Comparison of ENCODE assay signal across 17 cellular contexts in the genomic region with DNA sequence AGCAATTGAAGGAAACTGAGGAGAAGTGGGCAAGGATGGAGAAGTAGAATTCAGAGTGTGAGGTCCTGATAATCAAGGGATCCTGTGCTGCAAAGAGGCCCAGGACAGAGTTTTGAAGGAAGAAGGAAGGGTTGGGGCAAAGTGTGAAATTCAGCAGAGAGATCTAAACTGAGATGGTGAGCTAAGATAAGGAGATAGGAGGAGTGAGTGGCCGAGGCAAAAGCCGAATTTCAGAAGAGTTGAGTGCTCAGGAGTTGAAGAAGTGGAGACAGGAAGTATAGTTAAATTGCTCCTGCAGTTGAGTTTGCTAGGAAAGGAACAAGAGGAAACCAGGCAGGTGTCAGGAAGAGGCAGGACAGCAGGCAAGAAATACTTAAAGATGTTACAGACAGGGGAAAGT. TPM values are rescaled to one million over a fixed set of nuclear protein-coding genes. Genes with fewer than 3 reads are reported as not detected.
"Had no signal": no experiment of that assay in that cellular context is flagged by ENCODE, and none has a peak within 500 bp of the region (broad histone marks: within the 10 kb centered on the region; RNA-seq: fewer than 3 reads in every experiment).

No MANE protein-coding gene starts in this region.

- ATAC-seq: activated T-cell treated with anti-CD3 and anti-CD28 coated beads, Interleukin-2, amount 50 U/mL, for 72 hours; gastroesophageal sphincter; left lung; mucosa of descending colon; naive thymus-derived CD4-positive, alpha-beta T cell; stimulated activated memory B cell treated with anti-CD40 and anti-IgM and Interleukin-4, amounts not matched to agents 10 μg/mL and 1 μg/mL and 100 μg/mL, for 72 hours had no signal

- H3K4me3 ChIP-seq: gastroesophageal sphincter, left lung, mucosa of descending colon, thyroid gland had no signal

- H3K9me3 Mint-ChIP-seq: activated CD4-positive, alpha-beta memory T cell treated with anti-CD3 and anti-CD28 coated beads for 36 hours; activated T-cell treated with anti-CD3 and anti-CD28 coated beads, Interleukin-2, amount 50 U/mL, for 72 hours; dendritic cell treated with granulocyte-macrophage colony-stimulating factor and Interleukin-4, amounts not matched to agents 40 ng/mL and 50 ng/mL, for 4 days; naive thymus-derived CD4-positive, alpha-beta T cell; stimulated activated memory B cell treated with anti-CD40 and anti-IgM and Interleukin-4, amounts not matched to agents 10 μg/mL and 1 μg/mL and 100 μg/mL, for 72 hours had no signal

- H3K27ac Mint-ChIP-seq: activated CD4-positive, alpha-beta memory T cell treated with anti-CD3 and anti-CD28 coated beads for 36 hours; activated naive CD8-positive, alpha-beta T cell; dendritic cell treated with granulocyte-macrophage colony-stimulating factor and Interleukin-4, amounts not matched to agents 40 ng/mL and 50 ng/mL, for 4 days; stimulated activated memory B cell treated with anti-CD40 and anti-IgM and Interleukin-4, amounts not matched to agents 10 μg/mL and 1 μg/mL and 100 μg/mL, for 72 hours had no signal

- DNase-seq: activated CD4-positive, alpha-beta memory T cell treated with anti-CD3 and anti-CD28 coated beads for 36 hours; activated gamma-delta T cell treated with Interleukin-2 at 50 U/mL for 16 hours; activated T-cell treated with anti-CD3 and anti-CD28 coated beads, Interleukin-2, amount 50 U/mL, for 72 hours; aorta; kidney; left lung; mucosa of descending colon; naive thymus-derived CD4-positive, alpha-beta T cell; SW 1271; T1000; thyroid gland had no signal

- H3K27me3 ChIP-seq: gastroesophageal sphincter, thyroid gland had no signal

- H3K36me3 ChIP-seq: gastroesophageal sphincter, left lung, thyroid gland had no signal

- H3K4me3 Mint-ChIP-seq: activated CD4-positive, alpha-beta memory T cell treated with anti-CD3 and anti-CD28 coated beads for 36 hours; activated naive CD8-positive, alpha-beta T cell; activated T-cell treated with anti-CD3 and anti-CD28 coated beads, Interleukin-2, amount 50 U/mL, for 72 hours; dendritic cell treated with granulocyte-macrophage colony-stimulating factor and Interleukin-4, amounts not matched to agents 40 ng/mL and 50 ng/mL, for 4 days; stimulated activated memory B cell treated with anti-CD40 and anti-IgM and Interleukin-4, amounts not matched to agents 10 μg/mL and 1 μg/mL and 100 μg/mL, for 72 hours had no signal

- H3K27ac ChIP-seq: epithelial cell of prostate, gastroesophageal sphincter, left lung, thyroid gland, VCaP had no signal

- H3K36me3 Mint-ChIP-seq: activated CD4-positive, alpha-beta memory T cell treated with anti-CD3 and anti-CD28 coated beads for 36 hours; activated naive CD8-positive, alpha-beta T cell; naive thymus-derived CD4-positive, alpha-beta T cell; stimulated activated memory B cell treated with anti-CD40 and anti-IgM and Interleukin-4, amounts not matched to agents 10 μg/mL and 1 μg/mL and 100 μg/mL, for 72 hours had no signal

RNA-seq across cellular contexts. Expression of a gene that starts 33.0 kb away (rescaled TPM):
- polyA plus RNA-seq: naive thymus-derived CD4-positive, alpha-beta T cell had no signal
